Comparison of ENCODE assay signal across 2 cellular contexts in the genomic region with DNA sequence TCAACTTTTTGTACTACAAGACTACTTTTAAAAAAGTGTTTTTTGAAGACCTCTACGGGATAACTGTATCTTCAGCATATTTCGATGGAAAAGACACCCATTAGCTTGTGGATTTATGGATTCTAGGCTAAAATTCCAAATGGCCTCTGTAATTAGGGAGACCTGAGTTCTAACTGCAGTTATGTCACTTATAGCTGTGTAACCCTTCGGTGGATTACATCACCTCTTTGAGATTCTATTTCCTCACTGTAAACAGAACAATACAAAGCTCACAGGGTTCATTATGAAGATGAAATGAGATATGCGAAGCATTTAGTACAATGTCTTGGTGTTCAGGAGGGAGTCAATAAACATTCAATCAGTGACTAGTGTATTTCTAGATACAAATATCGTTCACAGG.
TF ChIP-seq lines count a peak whose summit lies in the region.

No MANE protein-coding gene starts in this region.

TF ChIP-seq in A549, 52 proteins besides CTCF, POLR2A, EP300 and RAD21:
- TF ChIP-seq ZC3H11A (IDR thresholded peaks at IDR 0.05) (no peak), NR3C1 (IDR thresholded peaks at IDR 0.05) (no peak), HEYL (CRISPR knock-in tag; IDR thresholded peaks at IDR 0.05) (no peak)
- TF ChIP-seq, protein P1, sequence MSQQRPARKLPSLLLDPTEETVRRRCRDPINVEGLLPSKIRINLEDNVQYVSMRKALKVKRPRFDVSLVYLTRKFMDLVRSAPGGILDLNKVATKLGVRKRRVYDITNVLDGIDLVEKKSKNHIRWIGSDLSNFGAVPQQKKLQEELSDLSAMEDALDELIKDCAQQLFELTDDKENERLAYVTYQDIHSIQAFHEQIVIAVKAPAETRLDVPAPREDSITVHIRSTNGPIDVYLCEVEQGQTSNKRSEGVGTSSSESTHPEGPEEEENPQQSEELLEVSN (IDR thresholded peaks at IDR 0.05; ENCODE audit: borderline replicate concordance, low read depth): no peak

TF ChIP-seq in K562, 482 proteins besides CTCF, POLR2A, EP300 and RAD21 (continued from another document and continues in another):
- TF ChIP-seq, protein P2, sequence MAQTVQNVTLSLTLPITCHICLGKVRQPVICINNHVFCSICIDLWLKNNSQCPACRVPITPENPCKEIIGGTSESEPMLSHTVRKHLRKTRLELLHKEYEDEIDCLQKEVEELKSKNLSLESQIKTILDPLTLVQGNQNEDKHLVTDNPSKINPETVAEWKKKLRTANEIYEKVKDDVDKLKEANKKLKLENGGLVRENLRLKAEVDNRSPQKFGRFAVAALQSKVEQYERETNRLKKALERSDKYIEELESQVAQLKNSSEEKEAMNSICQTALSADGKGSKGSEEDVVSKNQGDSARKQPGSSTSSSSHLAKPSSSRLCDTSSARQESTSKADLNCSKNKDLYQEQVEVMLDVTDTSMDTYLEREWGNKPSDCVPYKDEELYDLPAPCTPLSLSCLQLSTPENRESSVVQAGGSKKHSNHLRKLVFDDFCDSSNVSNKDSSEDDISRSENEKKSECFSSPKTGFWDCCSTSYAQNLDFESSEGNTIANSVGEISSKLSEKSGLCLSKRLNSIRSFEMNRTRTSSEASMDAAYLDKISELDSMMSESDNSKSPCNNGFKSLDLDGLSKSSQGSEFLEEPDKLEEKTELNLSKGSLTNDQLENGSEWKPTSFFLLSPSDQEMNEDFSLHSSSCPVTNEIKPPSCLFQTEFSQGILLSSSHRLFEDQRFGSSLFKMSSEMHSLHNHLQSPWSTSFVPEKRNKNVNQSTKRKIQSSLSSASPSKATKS (CRISPR knock-in tag; IDR thresholded peaks at IDR 0.05): no peak
- TF ChIP-seq HNRNPK (IDR thresholded peaks at IDR 0.05; ENCODE audit: low read depth, low read length, poor library complexity, severe bottlenecking) (no peak), CHD2 (IDR thresholded peaks at IDR 0.05; ENCODE audit: low read depth, low read length) (no peak), ZFP1 (CRISPR knock-in tag; IDR thresholded peaks at IDR 0.05) (no peak), ZNF408 (CRISPR knock-in tag; IDR thresholded peaks at IDR 0.05; ENCODE audit: low read depth) (no peak), ZNF830 (CRISPR knock-in tag; IDR thresholded peaks at IDR 0.05) (no peak), ZNF184 (CRISPR knock-in tag; IDR thresholded peaks at IDR 0.05) (no peak), KAT8 (IDR thresholded peaks at IDR 0.05; ENCODE audit: low read depth) (no peak), ATF7 (IDR thresholded peaks at IDR 0.05) (peak; percentile 71), JUND (IDR thresholded peaks at IDR 0.05; ENCODE audit: borderline replicate concordance, low read depth, low read length) (0 out of 2 replicates have a peak, but pooled peaks have one; percentile 27), JUND (tag; IDR thresholded peaks at IDR 0.05; ENCODE audit: borderline replicate concordance, low read depth, low read length) (no peak), IRF2 (CRISPR knock-in tag; IDR thresholded peaks at IDR 0.05) (no peak), KLF13 (tag; IDR thresholded peaks at IDR 0.05; ENCODE audit: borderline replicate concordance, low read depth) (no peak), SRSF9 (IDR thresholded peaks at IDR 0.05; ENCODE audit: borderline replicate concordance, low read depth, low read length) (no peak), CEBPG (CRISPR knock-in tag; IDR thresholded peaks at IDR 0.05) (peak; percentile 43; the same call in 1 of the 2 replicates), CEBPG (tag; conservative IDR thresholded peaks at IDR 0.05 in 1 of 2, IDR thresholded peaks at IDR 0.05 in 1 of 2) (peak; percentile 19 to 86; a peak in 2 of 4 replicates), NCOA4 (IDR thresholded peaks at IDR 0.05; ENCODE audit: partially characterized antibody) (no peak), HDAC1 (IDR thresholded peaks at IDR 0.05) (no peak), HIVEP1 (CRISPR knock-in tag; IDR thresholded peaks at IDR 0.05) (no peak)
- TF ChIP-seq, protein P3, sequence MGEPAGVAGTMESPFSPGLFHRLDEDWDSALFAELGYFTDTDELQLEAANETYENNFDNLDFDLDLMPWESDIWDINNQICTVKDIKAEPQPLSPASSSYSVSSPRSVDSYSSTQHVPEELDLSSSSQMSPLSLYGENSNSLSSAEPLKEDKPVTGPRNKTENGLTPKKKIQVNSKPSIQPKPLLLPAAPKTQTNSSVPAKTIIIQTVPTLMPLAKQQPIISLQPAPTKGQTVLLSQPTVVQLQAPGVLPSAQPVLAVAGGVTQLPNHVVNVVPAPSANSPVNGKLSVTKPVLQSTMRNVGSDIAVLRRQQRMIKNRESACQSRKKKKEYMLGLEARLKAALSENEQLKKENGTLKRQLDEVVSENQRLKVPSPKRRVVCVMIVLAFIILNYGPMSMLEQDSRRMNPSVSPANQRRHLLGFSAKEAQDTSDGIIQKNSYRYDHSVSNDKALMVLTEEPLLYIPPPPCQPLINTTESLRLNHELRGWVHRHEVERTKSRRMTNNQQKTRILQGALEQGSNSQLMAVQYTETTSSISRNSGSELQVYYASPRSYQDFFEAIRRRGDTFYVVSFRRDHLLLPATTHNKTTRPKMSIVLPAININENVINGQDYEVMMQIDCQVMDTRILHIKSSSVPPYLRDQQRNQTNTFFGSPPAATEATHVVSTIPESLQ (CRISPR knock-in tag; IDR thresholded peaks at IDR 0.05): no peak
- TF ChIP-seq, protein P4, sequence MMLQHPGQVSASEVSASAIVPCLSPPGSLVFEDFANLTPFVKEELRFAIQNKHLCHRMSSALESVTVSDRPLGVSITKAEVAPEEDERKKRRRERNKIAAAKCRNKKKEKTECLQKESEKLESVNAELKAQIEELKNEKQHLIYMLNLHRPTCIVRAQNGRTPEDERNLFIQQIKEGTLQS (IDR thresholded peaks at IDR 0.05): peak; percentile 81
- TF ChIP-seq, protein P4 (CRISPR knock-in tag; conservative IDR thresholded peaks at IDR 0.05): no peak
- TF ChIP-seq, protein P5, sequence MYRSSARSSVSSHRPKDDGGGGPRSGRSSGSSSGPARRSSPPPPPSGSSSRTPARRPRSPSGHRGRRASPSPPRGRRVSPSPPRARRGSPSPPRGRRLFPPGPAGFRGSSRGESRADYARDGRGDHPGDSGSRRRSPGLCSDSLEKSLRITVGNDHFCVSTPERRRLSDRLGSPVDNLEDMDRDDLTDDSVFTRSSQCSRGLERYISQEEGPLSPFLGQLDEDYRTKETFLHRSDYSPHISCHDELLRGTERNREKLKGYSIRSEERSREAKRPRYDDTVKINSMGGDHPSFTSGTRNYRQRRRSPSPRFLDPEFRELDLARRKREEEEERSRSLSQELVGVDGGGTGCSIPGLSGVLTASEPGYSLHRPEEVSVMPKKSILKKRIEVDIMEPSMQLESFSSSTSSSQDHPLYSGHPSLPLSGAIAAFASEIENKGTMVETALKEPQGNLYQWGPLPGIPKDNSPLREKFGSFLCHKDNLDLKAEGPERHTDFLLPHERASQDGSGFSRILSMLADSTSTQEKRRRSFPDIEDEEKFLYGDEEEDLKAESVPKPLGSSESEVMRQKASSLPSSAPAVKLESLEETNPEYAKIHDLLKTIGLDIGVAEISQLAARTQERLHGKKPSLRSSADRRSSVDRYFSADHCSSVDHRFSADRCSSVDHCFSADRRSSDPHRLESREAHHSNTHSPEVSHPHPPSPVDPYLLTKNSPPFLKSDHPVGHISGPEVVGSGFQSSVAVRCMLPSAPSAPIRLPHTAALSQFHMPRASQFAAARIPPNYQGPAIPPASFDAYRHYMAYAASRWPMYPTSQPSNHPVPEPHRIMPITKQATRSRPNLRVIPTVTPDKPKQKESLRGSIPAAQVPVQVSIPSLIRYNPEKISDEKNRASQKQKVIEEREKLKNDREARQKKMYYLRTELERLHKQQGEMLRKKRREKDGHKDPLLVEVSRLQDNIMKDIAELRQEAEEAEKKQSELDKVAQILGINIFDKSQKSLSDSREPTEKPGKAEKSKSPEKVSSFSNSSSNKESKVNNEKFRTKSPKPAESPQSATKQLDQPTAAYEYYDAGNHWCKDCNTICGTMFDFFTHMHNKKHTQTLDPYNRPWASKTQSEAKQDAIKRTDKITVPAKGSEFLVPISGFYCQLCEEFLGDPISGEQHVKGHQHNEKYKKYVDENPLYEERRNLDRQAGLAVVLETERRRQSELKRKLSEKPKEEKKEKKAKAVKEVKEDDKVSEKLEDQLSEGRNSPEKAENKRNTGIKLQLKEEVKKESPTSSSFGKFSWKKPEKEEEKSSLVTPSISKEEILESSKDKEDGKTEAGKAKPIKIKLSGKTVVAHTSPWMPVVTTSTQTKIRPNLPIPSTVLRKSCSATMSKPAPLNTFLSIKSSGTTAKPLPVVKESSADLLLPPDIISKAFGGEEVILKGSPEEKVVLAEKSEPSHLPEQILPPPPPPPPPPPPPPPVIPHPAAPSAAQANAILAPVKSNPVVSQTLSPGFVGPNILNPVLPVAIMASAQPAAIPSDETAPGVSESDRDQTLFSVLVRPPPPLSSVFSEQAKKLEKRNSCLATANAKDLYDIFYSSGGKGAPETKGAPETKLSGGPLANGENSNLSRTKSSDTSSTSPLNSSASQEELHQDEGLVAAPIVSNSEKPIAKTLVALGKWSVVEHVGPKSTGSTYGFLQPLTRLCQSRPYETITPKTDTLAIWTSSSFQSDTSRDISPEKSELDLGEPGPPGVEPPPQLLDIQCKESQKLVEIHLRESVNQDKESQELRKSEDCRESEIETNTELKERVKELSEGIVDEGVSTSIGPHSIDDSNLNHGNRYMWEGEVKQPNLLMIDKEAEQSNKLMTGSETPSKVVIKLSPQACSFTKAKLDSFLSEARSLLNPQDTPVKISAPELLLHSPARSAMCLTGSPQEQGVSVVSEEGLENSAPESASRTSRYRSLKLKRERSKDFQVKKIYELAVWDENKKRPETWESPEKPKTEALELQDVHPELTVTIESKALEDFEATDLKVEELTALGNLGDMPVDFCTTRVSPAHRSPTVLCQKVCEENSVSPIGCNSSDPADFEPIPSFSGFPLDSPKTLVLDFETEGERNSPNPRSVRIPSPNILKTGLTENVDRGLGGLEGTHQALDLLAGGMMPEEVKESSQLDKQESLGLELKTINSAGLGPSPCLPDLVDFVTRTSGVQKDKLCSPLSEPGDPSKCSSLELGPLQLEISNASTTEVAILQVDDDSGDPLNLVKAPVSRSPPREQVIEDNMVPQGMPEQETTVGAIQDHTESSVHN (IDR thresholded peaks at IDR 0.05; ENCODE audit: borderline replicate concordance in 1 of 2, low read depth in 1 of 2): no peak
- TF ChIP-seq, protein P6, sequence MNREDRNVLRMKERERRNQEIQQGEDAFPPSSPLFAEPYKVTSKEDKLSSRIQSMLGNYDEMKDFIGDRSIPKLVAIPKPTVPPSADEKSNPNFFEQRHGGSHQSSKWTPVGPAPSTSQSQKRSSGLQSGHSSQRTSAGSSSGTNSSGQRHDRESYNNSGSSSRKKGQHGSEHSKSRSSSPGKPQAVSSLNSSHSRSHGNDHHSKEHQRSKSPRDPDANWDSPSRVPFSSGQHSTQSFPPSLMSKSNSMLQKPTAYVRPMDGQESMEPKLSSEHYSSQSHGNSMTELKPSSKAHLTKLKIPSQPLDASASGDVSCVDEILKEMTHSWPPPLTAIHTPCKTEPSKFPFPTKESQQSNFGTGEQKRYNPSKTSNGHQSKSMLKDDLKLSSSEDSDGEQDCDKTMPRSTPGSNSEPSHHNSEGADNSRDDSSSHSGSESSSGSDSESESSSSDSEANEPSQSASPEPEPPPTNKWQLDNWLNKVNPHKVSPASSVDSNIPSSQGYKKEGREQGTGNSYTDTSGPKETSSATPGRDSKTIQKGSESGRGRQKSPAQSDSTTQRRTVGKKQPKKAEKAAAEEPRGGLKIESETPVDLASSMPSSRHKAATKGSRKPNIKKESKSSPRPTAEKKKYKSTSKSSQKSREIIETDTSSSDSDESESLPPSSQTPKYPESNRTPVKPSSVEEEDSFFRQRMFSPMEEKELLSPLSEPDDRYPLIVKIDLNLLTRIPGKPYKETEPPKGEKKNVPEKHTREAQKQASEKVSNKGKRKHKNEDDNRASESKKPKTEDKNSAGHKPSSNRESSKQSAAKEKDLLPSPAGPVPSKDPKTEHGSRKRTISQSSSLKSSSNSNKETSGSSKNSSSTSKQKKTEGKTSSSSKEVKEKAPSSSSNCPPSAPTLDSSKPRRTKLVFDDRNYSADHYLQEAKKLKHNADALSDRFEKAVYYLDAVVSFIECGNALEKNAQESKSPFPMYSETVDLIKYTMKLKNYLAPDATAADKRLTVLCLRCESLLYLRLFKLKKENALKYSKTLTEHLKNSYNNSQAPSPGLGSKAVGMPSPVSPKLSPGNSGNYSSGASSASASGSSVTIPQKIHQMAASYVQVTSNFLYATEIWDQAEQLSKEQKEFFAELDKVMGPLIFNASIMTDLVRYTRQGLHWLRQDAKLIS (CRISPR knock-in tag; IDR thresholded peaks at IDR 0.05): no peak
- TF ChIP-seq, protein P7, sequence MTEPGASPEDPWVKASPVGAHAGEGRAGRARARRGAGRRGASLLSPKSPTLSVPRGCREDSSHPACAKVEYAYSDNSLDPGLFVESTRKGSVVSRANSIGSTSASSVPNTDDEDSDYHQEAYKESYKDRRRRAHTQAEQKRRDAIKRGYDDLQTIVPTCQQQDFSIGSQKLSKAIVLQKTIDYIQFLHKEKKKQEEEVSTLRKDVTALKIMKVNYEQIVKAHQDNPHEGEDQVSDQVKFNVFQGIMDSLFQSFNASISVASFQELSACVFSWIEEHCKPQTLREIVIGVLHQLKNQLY (CRISPR knock-in tag; conservative IDR thresholded peaks at IDR 0.05): no peak
- TF ChIP-seq, protein P8, sequence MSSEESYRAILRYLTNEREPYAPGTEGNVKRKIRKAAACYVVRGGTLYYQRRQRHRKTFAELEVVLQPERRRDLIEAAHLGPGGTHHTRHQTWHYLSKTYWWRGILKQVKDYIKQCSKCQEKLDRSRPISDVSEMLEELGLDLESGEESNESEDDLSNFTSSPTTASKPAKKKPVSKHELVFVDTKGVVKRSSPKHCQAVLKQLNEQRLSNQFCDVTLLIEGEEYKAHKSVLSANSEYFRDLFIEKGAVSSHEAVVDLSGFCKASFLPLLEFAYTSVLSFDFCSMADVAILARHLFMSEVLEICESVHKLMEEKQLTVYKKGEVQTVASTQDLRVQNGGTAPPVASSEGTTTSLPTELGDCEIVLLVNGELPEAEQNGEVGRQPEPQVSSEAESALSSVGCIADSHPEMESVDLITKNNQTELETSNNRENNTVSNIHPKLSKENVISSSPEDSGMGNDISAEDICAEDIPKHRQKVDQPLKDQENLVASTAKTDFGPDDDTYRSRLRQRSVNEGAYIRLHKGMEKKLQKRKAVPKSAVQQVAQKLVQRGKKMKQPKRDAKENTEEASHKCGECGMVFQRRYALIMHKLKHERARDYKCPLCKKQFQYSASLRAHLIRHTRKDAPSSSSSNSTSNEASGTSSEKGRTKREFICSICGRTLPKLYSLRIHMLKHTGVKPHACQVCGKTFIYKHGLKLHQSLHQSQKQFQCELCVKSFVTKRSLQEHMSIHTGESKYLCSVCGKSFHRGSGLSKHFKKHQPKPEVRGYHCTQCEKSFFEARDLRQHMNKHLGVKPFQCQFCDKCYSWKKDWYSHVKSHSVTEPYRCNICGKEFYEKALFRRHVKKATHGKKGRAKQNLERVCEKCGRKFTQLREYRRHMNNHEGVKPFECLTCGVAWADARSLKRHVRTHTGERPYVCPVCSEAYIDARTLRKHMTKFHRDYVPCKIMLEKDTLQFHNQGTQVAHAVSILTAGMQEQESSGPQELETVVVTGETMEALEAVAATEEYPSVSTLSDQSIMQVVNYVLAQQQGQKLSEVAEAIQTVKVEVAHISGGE (CRISPR knock-in tag; IDR thresholded peaks at IDR 0.05): no peak
- TF ChIP-seq, protein P9, sequence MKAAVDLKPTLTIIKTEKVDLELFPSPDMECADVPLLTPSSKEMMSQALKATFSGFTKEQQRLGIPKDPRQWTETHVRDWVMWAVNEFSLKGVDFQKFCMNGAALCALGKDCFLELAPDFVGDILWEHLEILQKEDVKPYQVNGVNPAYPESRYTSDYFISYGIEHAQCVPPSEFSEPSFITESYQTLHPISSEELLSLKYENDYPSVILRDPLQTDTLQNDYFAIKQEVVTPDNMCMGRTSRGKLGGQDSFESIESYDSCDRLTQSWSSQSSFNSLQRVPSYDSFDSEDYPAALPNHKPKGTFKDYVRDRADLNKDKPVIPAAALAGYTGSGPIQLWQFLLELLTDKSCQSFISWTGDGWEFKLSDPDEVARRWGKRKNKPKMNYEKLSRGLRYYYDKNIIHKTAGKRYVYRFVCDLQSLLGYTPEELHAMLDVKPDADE (conservative IDR thresholded peaks at IDR 0.05; ENCODE audit: control insufficient read depth, low read depth, low read length): no peak
